ENCODE assay signal across 31 cellular contexts in the genomic region with DNA sequence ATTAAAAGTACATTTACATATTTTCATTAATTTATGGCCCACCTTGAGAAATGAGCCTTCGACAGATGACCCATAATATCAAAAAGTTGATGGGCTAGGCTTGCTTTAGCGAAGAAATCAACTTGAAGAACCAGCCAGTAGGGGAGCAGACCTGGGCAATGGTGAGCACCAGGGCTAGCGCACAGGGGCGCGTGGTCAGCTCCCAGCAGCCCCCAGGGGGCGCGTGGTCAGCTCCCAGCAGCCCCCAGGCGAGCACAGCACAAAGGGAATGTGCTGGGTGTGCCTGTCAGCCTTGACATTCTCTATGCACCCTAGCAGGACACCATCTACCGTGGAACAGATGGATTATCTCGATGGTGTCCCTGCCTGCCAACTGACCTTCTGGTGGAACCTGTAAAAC. TPM values are rescaled to one million over a fixed set of nuclear protein-coding genes. Genes with fewer than 3 reads are reported as not detected.
"Had no signal": no experiment of that assay in that cellular context is flagged by ENCODE, and none has a peak within 500 bp of the region (broad histone marks: within the 10 kb centered on the region; RNA-seq: fewer than 3 reads in every experiment).

No MANE protein-coding gene starts in this region.

- H3K36me3 Mint-ChIP-seq: activated naive CD8-positive, alpha-beta T cell had no signal

- H3K27ac Mint-ChIP-seq: activated CD8-positive, alpha-beta T cell treated with anti-CD3 and anti-CD28 coated beads for 36 hours; activated naive CD8-positive, alpha-beta T cell; activated T-helper 17 cell treated with anti-CD3 and anti-CD28 coated beads, Interleukin-2, amount 50 U/mL, for 72 hours; dendritic cell treated with granulocyte-macrophage colony-stimulating factor and Interleukin-4, amounts not matched to agents 40 ng/mL and 50 ng/mL, for 4 days; T-helper 17 cell; T-helper 2 cell treated with Interferon-gamma antibody and Interleukin-4, amounts not matched to agents 5 μg/mL and 100 μg/mL, for 36 hours had no signal

- H3K27ac ChIP-seq: brain microvascular endothelial cell, coronary artery, dorsolateral prefrontal cortex, esophagus muscularis mucosa, foreskin keratinocyte, gastrocnemius medialis, heart right ventricle had no signal

- H3K9me3 Mint-ChIP-seq: activated CD8-positive, alpha-beta T cell treated with anti-CD3 and anti-CD28 coated beads for 36 hours; activated T-cell treated with anti-CD3 and anti-CD28 coated beads, Interleukin-2, amount 50 U/mL, for 4 hours; dendritic cell treated with granulocyte-macrophage colony-stimulating factor and Interleukin-4, amounts not matched to agents 40 ng/mL and 50 ng/mL, for 4 days; T-helper 2 cell treated with Interferon-gamma antibody and Interleukin-4, amounts not matched to agents 5 μg/mL and 100 μg/mL, for 36 hours had no signal

- H3K4me3 Mint-ChIP-seq: activated CD8-positive, alpha-beta T cell treated with anti-CD3 and anti-CD28 coated beads for 36 hours; activated naive CD8-positive, alpha-beta T cell; activated T-cell treated with anti-CD3 and anti-CD28 coated beads, Interleukin-2, amount 50 U/mL, for 4 hours; activated T-helper 17 cell treated with anti-CD3 and anti-CD28 coated beads, Interleukin-2, amount 50 U/mL, for 72 hours; central memory CD8-positive, alpha-beta T cell; dendritic cell treated with granulocyte-macrophage colony-stimulating factor and Interleukin-4, amounts not matched to agents 40 ng/mL and 50 ng/mL, for 4 days; T-helper 17 cell; T-helper 2 cell treated with Interferon-gamma antibody and Interleukin-4, amounts not matched to agents 5 μg/mL and 100 μg/mL, for 36 hours had no signal

- H3K4me1 ChIP-seq: esophagus muscularis mucosa, gastrocnemius medialis, heart right ventricle had no signal

- DNase-seq: activated CD4-positive, alpha-beta T cell treated with anti-CD3 and anti-CD28 coated beads for 48 hours; activated CD4-positive, alpha-beta T cell treated with anti-CD3 and anti-CD28 coated beads, Interleukin-2, amount 50 U/mL, for 1 hour; activated CD4-positive, alpha-beta T cell treated with anti-CD3 and anti-CD28 coated beads, Interleukin-2, amount 50 U/mL, for 48 hours; activated CD8-positive, alpha-beta memory T cell treated with anti-CD3 and anti-CD28 coated beads for 24 hours; activated CD8-positive, alpha-beta T cell treated with anti-CD3 and anti-CD28 coated beads for 36 hours; activated effector memory CD4-positive, alpha-beta T cell treated with Interleukin-2 at 50 U/mL for 16 hours; activated gamma-delta T cell treated with Interleukin-2 at 50 U/mL for 16 hours; activated naive CD4-positive, alpha-beta T cell treated with anti-CD3 and anti-CD28 coated beads, Interleukin-2, amount 50 U/mL, for 16 hours; activated naive CD4-positive, alpha-beta T cell treated with Interleukin-2 at 50 U/mL for 16 hours; activated T-cell treated with anti-CD3 and anti-CD28 coated beads, Interleukin-2, amount 50 U/mL, for 4 hours; amniotic stem cell; anterior cingulate cortex; brain microvascular endothelial cell; dorsolateral prefrontal cortex; effector memory CD4-positive, alpha-beta T cell; erythroblast; foreskin keratinocyte; gastrocnemius medialis; heart right ventricle; T-helper 1 cell; T-helper 17 cell; T1000 had no signal

- H3K9me3 ChIP-seq: esophagus muscularis mucosa, gastrocnemius medialis, heart right ventricle had no signal

- H3K27me3 ChIP-seq: brain microvascular endothelial cell, dorsolateral prefrontal cortex, esophagus muscularis mucosa, foreskin keratinocyte, gastrocnemius medialis, heart right ventricle had no signal

- H3K36me3 ChIP-seq: brain microvascular endothelial cell, esophagus muscularis mucosa, gastrocnemius medialis, heart right ventricle had no signal

- H3K4me3 ChIP-seq: coronary artery, dorsolateral prefrontal cortex, esophagus muscularis mucosa, gastrocnemius medialis, heart right ventricle had no signal

- H3K27me3 Mint-ChIP-seq: activated CD8-positive, alpha-beta T cell treated with anti-CD3 and anti-CD28 coated beads for 36 hours; activated naive CD8-positive, alpha-beta T cell; activated T-helper 17 cell treated with anti-CD3 and anti-CD28 coated beads, Interleukin-2, amount 50 U/mL, for 72 hours; central memory CD8-positive, alpha-beta T cell; dendritic cell treated with granulocyte-macrophage colony-stimulating factor and Interleukin-4, amounts not matched to agents 40 ng/mL and 50 ng/mL, for 4 days; T-helper 17 cell had no signal

- ATAC-seq: activated CD8-positive, alpha-beta T cell treated with anti-CD3 and anti-CD28 coated beads for 36 hours; activated T-cell treated with anti-CD3 and anti-CD28 coated beads, Interleukin-2, amount 50 U/mL, for 4 hours; activated T-helper 17 cell treated with anti-CD3 and anti-CD28 coated beads, Interleukin-2, amount 50 U/mL, for 72 hours; foreskin keratinocyte; gastrocnemius medialis; heart right ventricle; T-helper 17 cell had no signal

- H3K4me1 Mint-ChIP-seq: activated T-helper 17 cell treated with anti-CD3 and anti-CD28 coated beads, Interleukin-2, amount 50 U/mL, for 72 hours; central memory CD8-positive, alpha-beta T cell; T-helper 17 cell had no signal

- FAIRE-seq: astrocyte, bronchial epithelial cell had no signal

RNA-seq across cellular contexts. Expression of gene SOX5, which starts 15.3 kb away (rescaled TPM):
- total RNA-seq: activated CD8-positive, alpha-beta T cell treated with anti-CD3 and anti-CD28 coated beads for 36 hours had no signal
